33 cellular contexts compared by ENCODE assay signal in the genomic region with DNA sequence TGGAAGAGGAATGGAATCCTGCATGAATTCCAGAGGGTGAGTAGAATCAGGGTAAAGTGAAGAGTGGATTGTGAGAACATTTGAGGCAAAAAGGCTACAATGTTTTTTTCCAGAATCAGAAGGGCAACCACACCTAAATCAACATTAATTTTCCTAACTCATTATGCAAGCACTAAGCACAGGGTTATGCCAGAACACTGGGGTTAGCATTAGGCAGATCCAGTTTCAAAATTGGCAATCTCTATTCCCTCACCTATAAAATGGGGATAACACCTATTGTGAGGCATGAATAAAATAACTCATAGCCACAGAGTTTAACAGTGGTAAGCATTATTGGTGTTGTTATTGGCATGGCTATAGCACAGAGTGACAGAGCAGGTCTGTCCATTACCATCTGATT.
"Had no signal": no experiment of that assay in that cellular context is flagged by ENCODE, and none has a peak within 500 bp of the region (broad histone marks: within the 10 kb centered on the region; RNA-seq: fewer than 3 reads in every experiment).

No MANE protein-coding gene starts in this region.

- H3K27ac ChIP-seq: adrenal gland, body of pancreas, breast epithelium, cardiac muscle cell, colonic mucosa, epithelial cell of prostate, WERI-Rb-1 had no signal

- H3K4me1 ChIP-seq: adrenal gland, body of pancreas, breast epithelium, colonic mucosa had no signal

- H3K27me3 Mint-ChIP-seq: activated B cell treated with CpG ODN at 0.5 μM for 24 hours; activated CD8-positive, alpha-beta memory T cell treated with anti-CD3 and anti-CD28 coated beads, Interleukin-2, amount 10 ng/mL, durations not matched to agents 7 days and 5 days; activated CD8-positive, alpha-beta T cell treated with anti-CD3 and anti-CD28 coated beads for 36 hours; activated naive CD4-positive, alpha-beta T cell treated with anti-CD3 and anti-CD28 coated beads, Interleukin-2, amount 50 U/mL, for 24 hours; activated naive CD8-positive, alpha-beta T cell treated with anti-CD3 and anti-CD28 coated beads for 36 hours; activated naive CD8-positive, alpha-beta T cell treated with anti-CD3 and anti-CD28 coated beads, Interleukin-2, amount 50 U/mL, for 24 hours; T-helper 17 cell had no signal

- H3K27me3 ChIP-seq: adrenal gland, body of pancreas, breast epithelium, cardiac muscle cell, colonic mucosa had no signal

- ATAC-seq: activated CD4-positive, CD25-positive, alpha-beta regulatory T cell treated with anti-CD3 and anti-CD28 coated beads, Interleukin-2, amount 50 U/mL, for 24 hours; activated CD8-positive, alpha-beta memory T cell treated with anti-CD3 and anti-CD28 coated beads, Interleukin-2, amount 10 ng/mL, durations not matched to agents 7 days and 5 days; activated CD8-positive, alpha-beta T cell treated with anti-CD3 and anti-CD28 coated beads for 36 hours; activated naive CD8-positive, alpha-beta T cell treated with anti-CD3 and anti-CD28 coated beads, Interleukin-2, amount 50 U/mL, for 24 hours; body of pancreas; T-helper 17 cell had no signal

- DNase-seq: activated B cell treated with CpG ODN at 0.5 μM for 24 hours; activated CD4-positive, alpha-beta T cell treated with anti-CD3 and anti-CD28 coated beads for 48 hours; activated CD4-positive, alpha-beta T cell treated with anti-CD3 and anti-CD28 coated beads, Interleukin-2, amount 50 U/mL, for 1 hour; activated CD4-positive, alpha-beta T cell treated with anti-CD3 and anti-CD28 coated beads, Interleukin-2, amount 50 U/mL, for 48 hours; activated CD8-positive, alpha-beta memory T cell treated with anti-CD3 and anti-CD28 coated beads, Interleukin-2, amount 10 ng/mL, durations not matched to agents 7 days and 5 days; activated CD8-positive, alpha-beta memory T cell treated with anti-CD3 and anti-CD28 coated beads, Interleukin-2, amount 50 U/mL, for 4 hours; activated CD8-positive, alpha-beta T cell treated with anti-CD3 and anti-CD28 coated beads for 36 hours; activated effector memory CD4-positive, alpha-beta T cell treated with anti-CD3 and anti-CD28 coated beads, Interleukin-2, amount 50 U/mL, for 16 hours; activated naive CD4-positive, alpha-beta T cell treated with anti-CD3 and anti-CD28 coated beads for 36 hours; activated naive CD8-positive, alpha-beta T cell treated with anti-CD3 and anti-CD28 coated beads for 36 hours; activated naive CD8-positive, alpha-beta T cell treated with anti-CD3 and anti-CD28 coated beads, Interleukin-2, amount 50 U/mL, for 24 hours; activated T-cell treated with anti-CD3 and anti-CD28 coated beads, Interleukin-2, amount 50 U/mL, for 1 hour; activated T-cell treated with anti-CD3 and anti-CD28 coated beads, Interleukin-2, amount 50 U/mL, for 48 hours; adrenal gland; amygdala; aorta; body of pancreas; central memory CD4-positive, alpha-beta T cell; cerebellar nuclear complex; colonic mucosa; effector CD8-positive, alpha-beta T cell; foreskin fibroblast; head of caudate nucleus; hippocampal formation; T-helper 17 cell; WERI-Rb-1 had no signal

- H3K36me3 Mint-ChIP-seq: activated CD8-positive, alpha-beta memory T cell treated with anti-CD3 and anti-CD28 coated beads, Interleukin-2, amount 10 ng/mL, durations not matched to agents 7 days and 5 days; activated naive CD4-positive, alpha-beta T cell treated with anti-CD3 and anti-CD28 coated beads, Interleukin-2, amount 50 U/mL, for 24 hours; activated naive CD8-positive, alpha-beta T cell treated with anti-CD3 and anti-CD28 coated beads for 36 hours had no signal

- H3K4me1 Mint-ChIP-seq: activated B cell treated with CpG ODN at 0.5 μM for 24 hours; activated CD8-positive, alpha-beta memory T cell treated with anti-CD3 and anti-CD28 coated beads, Interleukin-2, amount 10 ng/mL, durations not matched to agents 7 days and 5 days; activated naive CD4-positive, alpha-beta T cell treated with anti-CD3 and anti-CD28 coated beads, Interleukin-2, amount 50 U/mL, for 24 hours; activated naive CD8-positive, alpha-beta T cell treated with anti-CD3 and anti-CD28 coated beads for 36 hours; activated naive CD8-positive, alpha-beta T cell treated with anti-CD3 and anti-CD28 coated beads, Interleukin-2, amount 50 U/mL, for 24 hours; T-helper 17 cell had no signal

- H3K4me3 ChIP-seq: adrenal gland, body of pancreas, breast epithelium, cardiac muscle cell, colonic mucosa had no signal

- H3K36me3 ChIP-seq: adrenal gland, breast epithelium, cardiac muscle cell, colonic mucosa, WERI-Rb-1 had no signal

- H3K4me3 Mint-ChIP-seq: activated B cell treated with CpG ODN at 0.5 μM for 24 hours; activated CD8-positive, alpha-beta memory T cell treated with anti-CD3 and anti-CD28 coated beads, Interleukin-2, amount 10 ng/mL, durations not matched to agents 7 days and 5 days; activated CD8-positive, alpha-beta T cell treated with anti-CD3 and anti-CD28 coated beads for 36 hours; activated naive CD4-positive, alpha-beta T cell treated with anti-CD3 and anti-CD28 coated beads for 36 hours; activated naive CD4-positive, alpha-beta T cell treated with anti-CD3 and anti-CD28 coated beads, Interleukin-2, amount 50 U/mL, for 24 hours; activated naive CD8-positive, alpha-beta T cell treated with anti-CD3 and anti-CD28 coated beads for 36 hours; activated naive CD8-positive, alpha-beta T cell treated with anti-CD3 and anti-CD28 coated beads, Interleukin-2, amount 50 U/mL, for 24 hours; activated T-helper 1 cell treated with anti-CD3 and anti-CD28 coated beads, Interleukin-12 subunit alpha, Interleukin-12 subunit beta, Interleukin-2, Interleukin-4 antibody, amounts not matched to agents 30 ng/mL and 10 ng/mL and 1 ng/mL, durations not matched to agents 14 hours and 24 hours and 36 hours; T-helper 17 cell had no signal

- H3K9me3 Mint-ChIP-seq: activated naive CD4-positive, alpha-beta T cell treated with anti-CD3 and anti-CD28 coated beads, Interleukin-2, amount 50 U/mL, for 24 hours had no signal

- H3K27ac Mint-ChIP-seq: activated B cell treated with CpG ODN at 0.5 μM for 24 hours; activated CD8-positive, alpha-beta memory T cell treated with anti-CD3 and anti-CD28 coated beads, Interleukin-2, amount 10 ng/mL, durations not matched to agents 7 days and 5 days; activated CD8-positive, alpha-beta T cell treated with anti-CD3 and anti-CD28 coated beads for 36 hours; activated naive CD4-positive, alpha-beta T cell treated with anti-CD3 and anti-CD28 coated beads for 36 hours; activated naive CD4-positive, alpha-beta T cell treated with anti-CD3 and anti-CD28 coated beads, Interleukin-2, amount 50 U/mL, for 24 hours; activated naive CD8-positive, alpha-beta T cell treated with anti-CD3 and anti-CD28 coated beads for 36 hours; activated naive CD8-positive, alpha-beta T cell treated with anti-CD3 and anti-CD28 coated beads, Interleukin-2, amount 50 U/mL, for 24 hours; activated T-helper 1 cell treated with anti-CD3 and anti-CD28 coated beads, Interleukin-12 subunit alpha, Interleukin-12 subunit beta, Interleukin-2, Interleukin-4 antibody, amounts not matched to agents 30 ng/mL and 10 ng/mL and 1 ng/mL, durations not matched to agents 14 hours and 24 hours and 36 hours; activated T-helper 2 cell treated with anti-CD3 and anti-CD28 coated beads, Interferon-gamma antibody, Interleukin-2, Interleukin-4, amounts not matched to agents 10 μg/mL and 5 μg/mL and 100 μg/mL, durations not matched to agents 14 hours and 24 hours and 36 hours; T-helper 17 cell had no signal

- H3K9me3 ChIP-seq: adrenal gland, body of pancreas, breast epithelium, colonic mucosa had no signal
